Comparison of ENCODE assay signal across 29 cellular contexts in genomic region chr13:110516500-110516899, GRCh38.
"Had no signal": no experiment of that assay in that cellular context is flagged by ENCODE, and none has a peak within 500 bp of the region (broad histone marks: within the 10 kb centered on the region; RNA-seq: fewer than 3 reads in every experiment).

No MANE protein-coding gene starts in this region.

- H3K27me3 Mint-ChIP-seq: activated B cell treated with CpG ODN at 0.5 μM for 24 hours; activated naive CD8-positive, alpha-beta T cell had no signal

- H3K27me3 ChIP-seq: brain microvascular endothelial cell, dorsolateral prefrontal cortex had no signal

- H3K4me3 ChIP-seq: coronary artery, dorsolateral prefrontal cortex had no signal

- H3K36me3 ChIP-seq: WERI-Rb-1 had no signal

- H3K9me3 Mint-ChIP-seq: activated B cell treated with CpG ODN at 0.5 μM for 24 hours; activated T-cell treated with anti-CD3 and anti-CD28 coated beads, Interleukin-2, amount 50 U/mL, for 24 hours; activated T-cell treated with anti-CD3 and anti-CD28 coated beads, Interleukin-2, amount 50 U/mL, for 72 hours; central memory CD8-positive, alpha-beta T cell; dendritic cell treated with granulocyte-macrophage colony-stimulating factor and Interleukin-4, amounts not matched to agents 40 ng/mL and 50 ng/mL, for 4 days; endodermal cell; T-helper 2 cell treated with Interferon-gamma antibody and Interleukin-4, amounts not matched to agents 5 μg/mL and 100 μg/mL, for 36 hours had no signal

- DNase-seq: activated B cell treated with CpG ODN at 0.5 μM for 24 hours; activated CD4-positive, alpha-beta T cell treated with anti-CD3 and anti-CD28 coated beads, Interleukin-2, amount 50 U/mL, for 1 hour; activated CD8-positive, alpha-beta memory T cell treated with anti-CD3 and anti-CD28 coated beads, Interleukin-2, amount 50 U/mL, for 48 hours; activated gamma-delta T cell; activated naive CD4-positive, alpha-beta T cell treated with anti-CD3 and anti-CD28 coated beads, Interleukin-2, amount 50 U/mL, for 16 hours; activated naive CD4-positive, alpha-beta T cell treated with Interleukin-2 at 50 U/mL for 16 hours; activated T-cell treated with anti-CD3 and anti-CD28 coated beads for 4 hours; activated T-cell treated with anti-CD3 and anti-CD28 coated beads, Interleukin-2, amount 50 U/mL, for 24 hours; activated T-cell treated with anti-CD3 and anti-CD28 coated beads, Interleukin-2, amount 50 U/mL, for 72 hours; amniotic stem cell; anterior cingulate cortex; brain microvascular endothelial cell; dorsolateral prefrontal cortex; effector memory CD4-positive, alpha-beta T cell; endodermal cell; foreskin fibroblast; head of caudate nucleus; T-helper 17 cell; T1000; WERI-Rb-1 had no signal

- FAIRE-seq: astrocyte, bronchial epithelial cell, frontal cortex had no signal

- H3K27ac ChIP-seq: brain microvascular endothelial cell, dorsolateral prefrontal cortex, WERI-Rb-1 had no signal

- ATAC-seq: esophagus mucosa, T-helper 17 cell had no signal

- H3K27ac Mint-ChIP-seq: activated B cell treated with CpG ODN at 0.5 μM for 24 hours; activated naive CD8-positive, alpha-beta T cell; activated T-cell treated with anti-CD3 and anti-CD28 coated beads, Interleukin-2, amount 50 U/mL, for 24 hours; activated T-cell treated with anti-CD3 and anti-CD28 coated beads, Interleukin-2, amount 50 U/mL, for 72 hours; dendritic cell treated with granulocyte-macrophage colony-stimulating factor and Interleukin-4, amounts not matched to agents 40 ng/mL and 50 ng/mL, for 4 days; endodermal cell; T-helper 17 cell; T-helper 2 cell treated with Interferon-gamma antibody and Interleukin-4, amounts not matched to agents 5 μg/mL and 100 μg/mL, for 36 hours had no signal

- H3K36me3 Mint-ChIP-seq: activated naive CD8-positive, alpha-beta T cell had no signal

- H3K4me1 Mint-ChIP-seq: activated B cell treated with CpG ODN at 0.5 μM for 24 hours; central memory CD8-positive, alpha-beta T cell; endodermal cell; T-helper 17 cell had no signal

- H3K4me3 Mint-ChIP-seq: activated B cell treated with CpG ODN at 0.5 μM for 24 hours; activated naive CD8-positive, alpha-beta T cell; activated T-cell treated with anti-CD3 and anti-CD28 coated beads, Interleukin-2, amount 50 U/mL, for 24 hours; activated T-cell treated with anti-CD3 and anti-CD28 coated beads, Interleukin-2, amount 50 U/mL, for 72 hours; central memory CD8-positive, alpha-beta T cell; dendritic cell treated with granulocyte-macrophage colony-stimulating factor and Interleukin-4, amounts not matched to agents 40 ng/mL and 50 ng/mL, for 4 days; endodermal cell; T-helper 17 cell; T-helper 2 cell treated with Interferon-gamma antibody and Interleukin-4, amounts not matched to agents 5 μg/mL and 100 μg/mL, for 36 hours had no signal
